In genomic region chr11:102110761-102111010, GRCh38 we compare ENCODE assay signal across 8 cellular contexts. TPM values are rescaled to one million over a fixed set of nuclear protein-coding genes. Genes with fewer than 3 reads are reported as not detected.
DNase-seq lines count a peak whose midpoint lies in the region; ATAC-seq and TF ChIP-seq lines count a peak whose summit lies in the region.

No MANE protein-coding gene starts in this region.

- no peaks in the 10 kb centered on the region for H3K9me3 ChIP-seq in effector memory CD4-positive, alpha-beta T cell (ENCODE audit: control insufficient read depth, low read length)
- no peaks in the 10 kb centered on the region for H3K9me3 ChIP-seq in neural progenitor cell (ENCODE audit: low read depth)

- peak overlapping the region; percentile 85 for H3K4me2 ChIP-seq in neural progenitor cell

- peaks cover 40% of the 10 kb centered on the region for H3F3A ChIP-seq in neural progenitor cell (ENCODE audit: low read depth)

- H2AFZ ChIP-seq in neural progenitor cell (replicated peaks), result peak overlapping the region; percentile 94

- H3K27ac Mint-ChIP-seq in neural progenitor cell, result no peak overlapping the region

- no peaks in the 10 kb centered on the region for H3K36me3 ChIP-seq in effector memory CD4-positive, alpha-beta T cell (ENCODE audit: control insufficient read depth, insufficient read depth, low read length)
- H3K36me3 ChIP-seq in neural progenitor cell, result peaks cover 4% of the 10 kb centered on the region

- peak; percentile 38 for ATAC-seq in HG03460 (IDR thresholded peaks at IDR 0.05; ENCODE audit: unreplicated experiment)

- peaks cover 5% of the 10 kb centered on the region for H3K27me3 Mint-ChIP-seq in neural progenitor cell (ENCODE audit: insufficient read depth, low read depth)

- H3K27me3 ChIP-seq in effector memory CD4-positive, alpha-beta T cell (replicated peaks; ENCODE audit: control insufficient read depth, insufficient read depth, low read length, poor library complexity, severe bottlenecking), result peaks cover 9% of the 10 kb centered on the region
- peaks cover 10% of the 10 kb centered on the region for H3K27me3 ChIP-seq in neural progenitor cell

- H3K79me2 ChIP-seq in neural progenitor cell (ENCODE audit: low read depth), result peaks cover 55% of the 10 kb centered on the region

- peak overlapping the region; percentile 63 for H3K9ac ChIP-seq in neural progenitor cell

- peaks cover 2% of the 10 kb centered on the region for H3K36me3 Mint-ChIP-seq in neural progenitor cell

- peak overlapping the region; percentile 97 for H3K4me3 Mint-ChIP-seq in neural progenitor cell

- peaks cover 28% of the 10 kb centered on the region for H4K20me1 ChIP-seq in neural progenitor cell (ENCODE audit: low read depth)

- peak overlapping the region; percentile 89 for H3K4me3 ChIP-seq in effector memory CD4-positive, alpha-beta T cell (ENCODE audit: insufficient read depth, low read depth, low read length, poor library complexity, severe bottlenecking)
- H3K4me3 ChIP-seq in neural progenitor cell, result peak overlapping the region; percentile 79

- DNase-seq in DMS53 (lab: John Stamatoyannopoulos, UW), result peak; percentile 62
- no peak for DNase-seq in DMS53 treated with DMSO at 0.1 percent for 48 hours (lab: John Stamatoyannopoulos, UW; ENCODE audit: unreplicated experiment)
- DNase-seq in effector memory CD4-positive, alpha-beta T cell, result no peak
- no peak for DNase-seq in neural progenitor cell (ENCODE audit: low spot score)
- no peak for DNase-seq in cortex of kidney (lab: John Stamatoyannopoulos, UW)
- DNase-seq in medulla oblongata (ENCODE audit: extremely low spot score), result no peak
- DNase-seq in DMS153 (lab: John Stamatoyannopoulos, UW), result no peak

- H3K9me3 Mint-ChIP-seq in neural progenitor cell, result peaks cover 2% of the 10 kb centered on the region

- no peak overlapping the region for H3K27ac ChIP-seq in effector memory CD4-positive, alpha-beta T cell (ENCODE audit: insufficient read depth, low read length, poor library complexity, severe bottlenecking)
- H3K27ac ChIP-seq in neural progenitor cell, result peak overlapping the region; percentile 92

- peaks cover 5% of the 10 kb centered on the region for H3K4me1 ChIP-seq in effector memory CD4-positive, alpha-beta T cell (ENCODE audit: control insufficient read depth, insufficient read depth, low read length, poor library complexity, severe bottlenecking)
- H3K4me1 ChIP-seq in neural progenitor cell, result peaks cover 37% of the 10 kb centered on the region

- H3K4me1 Mint-ChIP-seq in neural progenitor cell, result peaks cover 40% of the 10 kb centered on the region

- TF ChIP-seq CTCF in neural progenitor cell (IDR thresholded peaks at IDR 0.05), result no peak

RNA-seq across cellular contexts. Expression of gene YAP1, which starts 0.4 kb away (rescaled TPM):
- total RNA-seq in neural progenitor cell (ENCODE audit: low replicate concordance), result 59.9 and 91.4 TPM in 2 replicates
